Comparison of ENCODE assay signal across 8 cellular contexts in genomic region chr2:2743164-2743571, GRCh38.
DNase-seq lines count a peak whose midpoint lies in the region; ATAC-seq, FAIRE-seq and TF ChIP-seq lines count a peak whose summit lies in the region.

No MANE protein-coding gene starts in this region.

- H3K27ac ChIP-seq in keratinocyte (ENCODE audit: control insufficient read depth, insufficient read depth, low read length) = peak overlapping the region; percentile 33
- no peak overlapping the region for H3K27ac ChIP-seq in CD8-positive, alpha-beta T cell (ENCODE audit: low read depth, low read length)

- ATAC-seq in CD8-positive, alpha-beta T cell = no peak

- DNase-seq in NCI-H2107 (lab: John Stamatoyannopoulos, UW) (peak; percentile 52), bronchial epithelial cell (ENCODE audit: low read depth) (peak; percentile 93), keratinocyte (ENCODE audit: low read depth, low spot score) (no peak), stromal cell of bone marrow (ENCODE audit: low read depth) (peak; percentile 11), CD1c-positive myeloid dendritic cell (ENCODE audit: extremely low spot score) (no peak)
- no peak for DNase-seq in central memory CD4-positive, alpha-beta T cell
- DNase-seq in stimulated activated naive CD4-positive, alpha-beta T cell treated with Interleukin-2 at 50 U/mL for 16 hours (lab: John Stamatoyannopoulos, UW) = no peak
- no peak for DNase-seq in CD8-positive, alpha-beta T cell

- H3K36me3 ChIP-seq in bronchial epithelial cell (ENCODE audit: control insufficient read depth, insufficient read depth, low read length) (no peaks in the 10 kb centered on the region), keratinocyte (ENCODE audit: control insufficient read depth in 2 of 2, extremely low read depth in 1 of 2, insufficient read depth in 2 of 2, low read length in 2 of 2) (no peaks in the 10 kb centered on the region)
- no peaks in the 10 kb centered on the region for H3K36me3 ChIP-seq in CD8-positive, alpha-beta T cell (ENCODE audit: insufficient read depth, low read length)

- H3K9me1 ChIP-seq in keratinocyte (ENCODE audit: control insufficient read depth, extremely low read depth, insufficient read depth, low read length) = no peaks in the 10 kb centered on the region

- H3K9ac ChIP-seq in keratinocyte (ENCODE audit: control insufficient read depth, extremely low read depth, insufficient read depth, low read length) = no peak overlapping the region

- CTCF ChIA-PET in CD8-positive, alpha-beta T cell (lab: Charles Lee) = no interaction called here

- H3K27me3 Mint-ChIP-seq in CD8-positive, alpha-beta T cell (ENCODE audit: low read depth) = no peaks in the 10 kb centered on the region

- no peaks in the 10 kb centered on the region for H3K9me3 ChIP-seq in keratinocyte (ENCODE audit: control insufficient read depth, low read depth, low read length)
- no peaks in the 10 kb centered on the region for H3K9me3 ChIP-seq in CD8-positive, alpha-beta T cell (ENCODE audit: low read length)

- H3K27me3 ChIP-seq in bronchial epithelial cell (ENCODE audit: control insufficient read depth, insufficient read depth, low read length) = no peaks in the 10 kb centered on the region
- H3K27me3 ChIP-seq in keratinocyte (ENCODE audit: control insufficient read depth, extremely low read depth, insufficient read depth, low read length) = no peaks in the 10 kb centered on the region
- H3K27me3 ChIP-seq in CD8-positive, alpha-beta T cell (ENCODE audit: insufficient read depth, low read length) = no peaks in the 10 kb centered on the region

- FAIRE-seq in bronchial epithelial cell (lab: Jason Lieb, UNC) = no peak
- peak; percentile 79 for FAIRE-seq in keratinocyte (lab: Jason Lieb, UNC)

- dilution Hi-C loops in keratinocyte (cut with MboI; ENCODE audit: extremely low pct_ligation_motif_present, low sequenced_read_pairs) = no loop called here

- H3K4me1 ChIP-seq in keratinocyte (ENCODE audit: control insufficient read depth, extremely low read depth, insufficient read depth, low read length) = peaks cover 52% of the 10 kb centered on the region
- H3K4me1 ChIP-seq in CD8-positive, alpha-beta T cell (ENCODE audit: insufficient read depth, low read length) = no peaks in the 10 kb centered on the region

- H3K4me1 Mint-ChIP-seq in CD8-positive, alpha-beta T cell (ENCODE audit: low read depth) = no peaks in the 10 kb centered on the region

- H3K4me3 ChIP-seq in bronchial epithelial cell (ENCODE audit: low read depth, low read length) (no peak overlapping the region), keratinocyte (ENCODE audit: control insufficient read depth in 2 of 3, extremely low read depth in 1 of 3, insufficient read depth in 2 of 3, low read depth in 1 of 3, low read length in 3 of 3) (no peak overlapping the region)
- no peak overlapping the region for H3K4me3 ChIP-seq in CD8-positive, alpha-beta T cell (ENCODE audit: low read depth, low read length)

- no peaks in the 10 kb centered on the region for H4K20me1 ChIP-seq in keratinocyte (ENCODE audit: control insufficient read depth, extremely low read depth, insufficient read depth, low read length)

- peak overlapping the region; percentile 52 for H2AFZ ChIP-seq in keratinocyte (ENCODE audit: control insufficient read depth, low read length)

- H3K36me3 Mint-ChIP-seq in CD8-positive, alpha-beta T cell = no peaks in the 10 kb centered on the region

- no peak overlapping the region for H3K4me3 Mint-ChIP-seq in CD8-positive, alpha-beta T cell

- no peaks in the 10 kb centered on the region for H3K9me3 Mint-ChIP-seq in CD8-positive, alpha-beta T cell

- H3K27ac Mint-ChIP-seq in CD8-positive, alpha-beta T cell = no peak overlapping the region

- intact Hi-C loops in CD8-positive, alpha-beta T cell (cut with DNase I, micrococcal nuclease) = no loop called here

- TF ChIP-seq CTCF in bronchial epithelial cell (IDR thresholded peaks at IDR 0.05; ENCODE audit: insufficient read depth, low read length, severe bottlenecking) = no peak
- no peak for TF ChIP-seq CTCF in keratinocyte (optimal IDR thresholded peaks at IDR 0.05 in 1 of 3, IDR thresholded peaks at IDR 0.05 in 1 of 3, conservative IDR thresholded peaks at IDR 0.05 in 1 of 3; ENCODE audit: extremely low read depth in 1 of 3, insufficient read depth in 2 of 3, low read length in 3 of 3)
- TF ChIP-seq CTCF in CD8-positive, alpha-beta T cell (IDR thresholded peaks at IDR 0.05) = no peak

- POLR2A ChIA-PET in CD8-positive, alpha-beta T cell (lab: Charles Lee) = no interaction called here

- no peak overlapping the region for H3K4me2 ChIP-seq in keratinocyte (ENCODE audit: control insufficient read depth, extremely low read depth, insufficient read depth, low read depth, low read length)

- no peaks in the 10 kb centered on the region for H3K79me2 ChIP-seq in keratinocyte (ENCODE audit: control insufficient read depth, insufficient read depth, low read length)

Comparison
In these comparisons a context has a peak if more than half of its experiments do, and no peak if none do; other contexts are left out.
1. DNase-seq: peak in NCI-H2107 (single experiment), bronchial epithelial cell (single experiment) and stromal cell of bone marrow (single experiment); none in keratinocyte (single experiment), central memory CD4-positive, alpha-beta T cell (single experiment), stimulated activated naive CD4-positive, alpha-beta T cell treated with Interleukin-2 at 50 U/mL for 16 hours (single experiment), CD8-positive, alpha-beta T cell (0 of 7) and CD1c-positive myeloid dendritic cell (single experiment).